ENCODE assay signal across 9 cellular contexts in genomic region chr14:69636718-69637480, GRCh38. TPM values are rescaled to one million over a fixed set of nuclear protein-coding genes. Genes with fewer than 3 reads are reported as not detected.
DNase-seq lines count a peak whose midpoint lies in the region; ATAC-seq, FAIRE-seq and TF ChIP-seq lines count a peak whose summit lies in the region.
"Had no signal": no experiment of that assay in that cellular context is flagged by ENCODE, and none has a peak within 500 bp of the region (broad histone marks: within the 10 kb centered on the region; RNA-seq: fewer than 3 reads in every experiment).

No MANE protein-coding gene starts in this region.

- H3K79me2 ChIP-seq in HepG2 (ENCODE audit: insufficient read depth, low read length) (peaks cover 16% of the 10 kb centered on the region), H1 (ENCODE audit: control insufficient read depth in 1 of 2, insufficient read depth in 2 of 2, low read length in 2 of 2) (no peaks in the 10 kb centered on the region)

- H3K9me3 Mint-ChIP-seq in neural crest cell (peaks cover 5% of the 10 kb centered on the region), mesothelial cell of epicardium (peaks cover 14% of the 10 kb centered on the region)

- no peaks in the 10 kb centered on the region for H3K23me2 ChIP-seq in H1 (ENCODE audit: low read depth, low read length)

- H4K8ac ChIP-seq in H1 (ENCODE audit: extremely low read depth, insufficient read depth, low read length) = no peak overlapping the region

- CTCF ChIA-PET in HepG2 (lab: Yijun Ruan, JAX; ENCODE audit: low intra/inter-chr PET ratio, low total read pairs) = no interaction called here
- CTCF ChIA-PET in H1 (lab: Charles Lee; ENCODE audit: partially characterized antibody) = interaction anchor here (0.6 to 3.7 kb wide), 14 partner anchors 12 to 1810 kb away, joined by 3 to 14 read pairs (median 3); no protein-coding TSS in a partner anchor

- TF ChIP-seq RAD21 in HepG2 (CRISPR knock-in tag; IDR thresholded peaks at IDR 0.05) = no peak
- TF ChIP-seq RAD21 in H1 (IDR thresholded peaks at IDR 0.05 in 1 of 2, conservative IDR thresholded peaks at IDR 0.05 in 1 of 2; ENCODE audit: low read depth in 2 of 2, low read length in 2 of 2) = no peak

- H3K27me3 Mint-ChIP-seq in neural crest cell (ENCODE audit: low read depth) (no peaks in the 10 kb centered on the region), mesothelial cell of epicardium (ENCODE audit: low read depth) (no peaks in the 10 kb centered on the region)

- H2AFZ ChIP-seq in HepG2 (ENCODE audit: low read length) (no peak overlapping the region), H1 (ENCODE audit: low read length) (no peak overlapping the region)

- H2BK120ac ChIP-seq in H1 (replicated peaks; ENCODE audit: low read depth, low read length) = peak overlapping the region; percentile 62

- H3K9me3 ChIP-seq in HepG2 (ENCODE audit: low read length) (peaks cover 8% of the 10 kb centered on the region), right lobe of liver (no peaks in the 10 kb centered on the region), H1 (ENCODE audit: insufficient read depth in 2 of 2, low read depth in 1 of 2, low read length in 1 of 2) (peaks cover 0 to 10% of the 10 kb centered on the region in 2 experiments; a peak in 3 of 4 replicates)

- no peak overlapping the region for H3K9ac ChIP-seq in HepG2 (ENCODE audit: insufficient read depth, low read depth, low read length)
- no peak overlapping the region for H3K9ac ChIP-seq in H1 (replicated peaks in 1 of 4; ENCODE audit: extremely low read depth in 1 of 4, low read depth in 3 of 4, low read length in 3 of 4)

- peak overlapping the region in 1 of 3 experiments; percentile 38; a peak in 1 of 6 replicates for H3K4me3 ChIP-seq in HepG2 (replicated peaks in 1 of 3; ENCODE audit: insufficient read depth in 1 of 3, low read depth in 2 of 3, low read length in 3 of 3)
- H3K4me3 ChIP-seq in right lobe of liver = no peak overlapping the region
- H3K4me3 ChIP-seq in H1 (ENCODE audit: extremely low read depth in 1 of 4, insufficient read depth in 2 of 4, low read depth in 3 of 4, low read length in 4 of 4) = no peak overlapping the region

- peak overlapping the region; percentile 48 for H2BK15ac ChIP-seq in H1 (ENCODE audit: low read length)

- peak overlapping the region; percentile 63 for H4K91ac ChIP-seq in H1 (replicated peaks; ENCODE audit: insufficient read length, low read length)

- no peaks in the 10 kb centered on the region for H3K36me3 ChIP-seq in HepG2 (replicated peaks in 1 of 2; ENCODE audit: control insufficient read depth in 1 of 2, insufficient read depth in 2 of 2, low read length in 2 of 2)
- H3K36me3 ChIP-seq in right lobe of liver = no peaks in the 10 kb centered on the region
- no peaks in the 10 kb centered on the region for H3K36me3 ChIP-seq in H1 (ENCODE audit: control insufficient read depth in 2 of 4, insufficient read depth in 4 of 4, low read length in 3 of 4)

- TF ChIP-seq CTCF in HepG2 (CRISPR knock-in tag; IDR thresholded peaks at IDR 0.05) = no peak
- TF ChIP-seq CTCF in right lobe of liver (IDR thresholded peaks at IDR 0.05) = no peak
- no peak for TF ChIP-seq CTCF in H1 (IDR thresholded peaks at IDR 0.05; ENCODE audit: control extremely low read depth in 1 of 3, insufficient read depth in 1 of 3, low read depth in 1 of 3, low read length in 3 of 3)
- TF ChIP-seq CTCF in neural crest cell (conservative IDR thresholded peaks at IDR 0.05) = no peak
- no peak for TF ChIP-seq CTCF in mesothelial cell of epicardium (IDR thresholded peaks at IDR 0.05; ENCODE audit: unreplicated experiment)

- H3K4me3 Mint-ChIP-seq in neural crest cell (no peak overlapping the region), mesothelial cell of epicardium (no peak overlapping the region)

- peak overlapping the region; percentile 24 for H2BK20ac ChIP-seq in H1 (ENCODE audit: low read length)

- peak overlapping the region; percentile 38 for H4K5ac ChIP-seq in H1 (ENCODE audit: insufficient read length, low read depth, low read length)

- peak overlapping the region; percentile 61 for H3K4me2 ChIP-seq in HepG2 (ENCODE audit: low read depth, low read length)
- H3K4me2 ChIP-seq in H1 (ENCODE audit: insufficient read depth in 1 of 2, low read depth in 2 of 2, low read length in 2 of 2) = peak overlapping the region in 1 of 2 experiments; percentile 57; a peak in 1 of 4 replicates

- no peaks in the 10 kb centered on the region for H4K20me1 ChIP-seq in HepG2 (ENCODE audit: insufficient read depth, low read length)
- no peaks in the 10 kb centered on the region for H4K20me1 ChIP-seq in H1 (replicated peaks in 1 of 2; ENCODE audit: control insufficient read depth in 1 of 2, insufficient read depth in 2 of 2, low read length in 2 of 2)

- peak overlapping the region; percentile 86; the same call in 1 of the 2 replicates for H2AK5ac ChIP-seq in H1 (ENCODE audit: low read depth, low read length)

- H3K36me3 Mint-ChIP-seq in neural crest cell (ENCODE audit: low read depth) (peaks cover 5% of the 10 kb centered on the region), mesothelial cell of epicardium (peaks cover 14% of the 10 kb centered on the region)

- WGBS in HepG2 (ENCODE audit: low lambda C conversion rate) = 83% methylated on average over 7 of the region's 7 CpGs
- 70% methylated on average over 6 of the region's 7 CpGs for WGBS in right lobe of liver (ENCODE audit: insufficient coverage, low coverage, low lambda C conversion rate, missing lambda C conversion rate)
- 83% methylated on average over 7 of the region's 7 CpGs; no CpG with 5 or more reads in 1 of the 2 experiments for WGBS in H1 (ENCODE audit: extremely low coverage in 1 of 2, insufficient coverage in 1 of 2, insufficient read length in 1 of 2, insufficient replicate concordance in 2 of 2, low coverage in 1 of 2, low lambda C conversion rate in 2 of 2, missing lambda C conversion rate in 1 of 2), 2 experiments

- no peak for DNase-seq in HepG2 (ENCODE audit: low spot score)
- no peak for DNase-seq in right lobe of liver
- no peak for DNase-seq in H1 (ENCODE audit: low read depth in 1 of 2, low spot score in 2 of 2)
- no peak for DNase-seq in neural crest cell (ENCODE audit: low read depth, low spot score)
- no peak for DNase-seq in NOMO-1 treated with dmso at 0.1 percent for 144 hours (lab: John Stamatoyannopoulos, UW; ENCODE audit: unreplicated experiment)
- no peak for DNase-seq in GDM1 (lab: John Stamatoyannopoulos, UW)
- DNase-seq in mesothelial cell of epicardium (ENCODE audit: low spot score in 2 of 2, unreplicated experiment in 2 of 2) = no peak
- DNase-seq: foreskin melanocyte had no signal

- peak overlapping the region; percentile 56; the same call in 1 of the 2 replicates for H2BK12ac ChIP-seq in H1 (ENCODE audit: low read depth, low read length)

- in situ Hi-C loops in HepG2 (cut with HindIII; ENCODE audit: extremely low pct_ligation_motif_present, low pct_unique_long_range_greater_than_20kb) = no loop called here

- intact Hi-C loops in HepG2 (cut with micrococcal nuclease; ENCODE audit: unreplicated experiment) (loop anchor here (1.0 kb wide), 1 partner anchor 25 kb away; no protein-coding TSS in a partner anchor), right lobe of liver (cut with DNase I) (no loop called here)

- H3K4me1 ChIP-seq in HepG2 (ENCODE audit: insufficient read depth, low read length) (peaks cover 79% of the 10 kb centered on the region), right lobe of liver (peaks cover 0 to 50% (median 17%) of the 10 kb centered on the region in 4 donors), H1 (replicated peaks in 1 of 4; ENCODE audit: control insufficient read depth in 3 of 4, insufficient read depth in 4 of 4, low read length in 3 of 4) (peaks cover 24 to 39% (median 30%) of the 10 kb centered on the region in 4 experiments)

- H3K4me1 Mint-ChIP-seq in neural crest cell = peaks cover 60% of the 10 kb centered on the region
- H3K4me1 Mint-ChIP-seq in mesothelial cell of epicardium = peaks cover 40% of the 10 kb centered on the region

- TF ChIP-seq EP300 in HepG2 (IDR thresholded peaks at IDR 0.05; ENCODE audit: low read depth in 2 of 2, low read length in 2 of 2) (no peak), HepG2 (CRISPR knock-in tag; IDR thresholded peaks at IDR 0.05; ENCODE audit: borderline replicate concordance) (no peak), H1 (IDR thresholded peaks at IDR 0.05; ENCODE audit: borderline replicate concordance in 1 of 2, low read depth in 2 of 2, low read length in 2 of 2) (no peak)

- H3K27ac ChIP-seq in HepG2 (ENCODE audit: extremely low read length, insufficient read depth, low read length) (no peak overlapping the region), right lobe of liver (peak overlapping the region in 1 of 3 donors; percentile 75), H1 (ENCODE audit: low read depth, low read length) (no peak overlapping the region)

- ATAC-seq in HepG2 (no peak; the same call in 2 of the 3 replicates), right lobe of liver (no peak), GM18517 (IDR thresholded peaks at IDR 0.05; ENCODE audit: unreplicated experiment) (no peak)

- FAIRE-seq in HepG2 (lab: Jason Lieb, UNC) (no peak), H1 (lab: Jason Lieb, UNC) (no peak)

- POLR2A ChIA-PET in HepG2 (lab: Yijun Ruan, JAX) = interaction anchor here (0.8 to 3.4 kb wide), 4 partner anchors 12 to 77 kb away, joined by 3 to 19 read pairs (median 4); no protein-coding TSS in a partner anchor
- POLR2A ChIA-PET in H1 (lab: Charles Lee; ENCODE audit: partially characterized antibody) = interaction anchor here (0.8 to 1.1 kb wide), 4 partner anchors 16 to 130 kb away, joined by 3 read pairs; partner anchors contain the start of gene SRSF5

- peak overlapping the region; percentile 71 for H3K4ac ChIP-seq in H1 (replicated peaks; ENCODE audit: insufficient read length, low read depth, low read length)

- H3K23ac ChIP-seq in H1 (ENCODE audit: insufficient read length) = no peak overlapping the region

- H3K79me1 ChIP-seq in H1 (ENCODE audit: low read depth, low read length) = peaks cover 3% of the 10 kb centered on the region; the same call in 1 of the 2 replicates

- no peak for TF ChIP-seq POLR2A in HepG2 (IDR thresholded peaks at IDR 0.05; ENCODE audit: insufficient read depth in 1 of 2, low read depth in 2 of 2, low read length in 2 of 2)
- TF ChIP-seq POLR2A in right lobe of liver (IDR thresholded peaks at IDR 0.05) = no peak
- TF ChIP-seq POLR2A in H1 (IDR thresholded peaks at IDR 0.05; ENCODE audit: control extremely low read depth in 1 of 2, low read depth in 2 of 2, low read length in 2 of 2) = no peak

- no TSS peak for BruUV-seq in HepG2 (replicated peaks; lab: Mats Ljungman, UMichigan)

- H3K56ac ChIP-seq in H1 (replicated peaks; ENCODE audit: insufficient read length, low read depth, low read length) = no peak overlapping the region

- peak overlapping the region; percentile 91 for H3K27ac Mint-ChIP-seq in neural crest cell (ENCODE audit: unreplicated experiment)
- no peak overlapping the region for H3K27ac Mint-ChIP-seq in mesothelial cell of epicardium

- H2BK5ac ChIP-seq in H1 (ENCODE audit: low read depth, low read length) = peak overlapping the region; percentile 27; the same call in 1 of the 2 replicates

- H3K14ac ChIP-seq in H1 (ENCODE audit: insufficient read length) = no peak overlapping the region

- H3K27me3 ChIP-seq in HepG2 (ENCODE audit: control insufficient read depth in 1 of 2, insufficient read depth in 2 of 2, low read length in 2 of 2) (no peaks in the 10 kb centered on the region), right lobe of liver (no peaks in the 10 kb centered on the region), H1 (replicated peaks in 1 of 4; ENCODE audit: control insufficient read depth in 3 of 4, extremely low read depth in 1 of 4, insufficient read depth in 3 of 4, low read length in 3 of 4) (no peaks in the 10 kb centered on the region)

- peak overlapping the region; percentile 68 for H3K18ac ChIP-seq in H1 (ENCODE audit: extremely low read depth, low read length)

RNA-seq across cellular contexts. Expression of gene SUSD6, which starts 25.5 kb away (rescaled TPM):
- total RNA-seq in HepG2 (2016; rRNA removed; fragmentation: Illumina TruSeq; extraction: Trizol) (4.8 and 7.2 TPM in 2 replicates), right lobe of liver (10 to 100 TPM in 5 of 6 experiments, 1 to 10 TPM in 1; 9.6 to 17.4 (median 12.5) TPM), neural crest cell (12.9 and 13.7 TPM in 2 replicates), mesothelial cell of epicardium (34.7 to 37.3 TPM (median 35.3 TPM) in 3 replicates)
- total RNA-seq in HepG2 (2016; cell fraction: cytosol; rRNA removed; fragmentation: Illumina TruSeq; extraction: Trizol; ENCODE audit: low read depth) = 0.53 and 0.71 TPM in 2 replicates
- 3.7 and 7.0 TPM in 2 replicates for total RNA-seq in HepG2 (2016; cell fraction: insoluble cytoplasmic fraction; rRNA removed; fragmentation: Illumina TruSeq; extraction: Trizol)
- 2.4 and 2.6 TPM in 2 replicates for total RNA-seq in HepG2 (2016; cell fraction: membrane; rRNA removed; fragmentation: Illumina TruSeq; extraction: Trizol)
- 11.6 and 12.8 TPM in 2 replicates for total RNA-seq in HepG2 (2016; cell fraction: nucleus; rRNA removed; fragmentation: Illumina TruSeq; extraction: Trizol)
- polyA plus RNA-seq in HepG2 (2011; rRNA removed) (7.4 and 9.4 TPM in 2 replicates), H1 (2011; rRNA removed) (2.9 and 3.0 TPM in 2 replicates)
- 3.9 and 4.6 TPM in 2 replicates for polyA plus RNA-seq in HepG2 (2011; cell fraction: cytosol; rRNA removed)
- 17.5 and 19.4 TPM in 2 replicates for polyA plus RNA-seq in HepG2 (2011; cell fraction: nucleus; rRNA removed)
- polyA plus RNA-seq in HepG2 (2012) = 5.8 and 6.9 TPM in 2 replicates
- 0.43 and 0.46 TPM in 2 replicates for polyA plus RNA-seq in HepG2 (2016; cell fraction: cytosol; fragmentation: Illumina TruSeq; extraction: Trizol; ENCODE audit: low read depth)
- polyA plus RNA-seq in HepG2 (2016; cell fraction: insoluble cytoplasmic fraction; fragmentation: Illumina TruSeq; extraction: Trizol; ENCODE audit: low read depth) = 3.1 and 3.3 TPM in 2 replicates
- polyA plus RNA-seq in HepG2 (2016; cell fraction: membrane; fragmentation: Illumina TruSeq; extraction: Trizol; ENCODE audit: low read depth) = 0.96 and 1.2 TPM in 2 replicates
- 14.7 and 15.5 TPM in 2 replicates for polyA plus RNA-seq in HepG2 (2016; cell fraction: nucleus; fragmentation: Illumina TruSeq; extraction: Trizol; ENCODE audit: insufficient read depth, low read depth)
- polyA minus RNA-seq in HepG2 (2011; rRNA and poly(A)+ RNA removed; ENCODE audit: low replicate concordance) = 7.6 and 16.1 TPM in 2 replicates
- 5.3 and 6.9 TPM in 2 replicates for polyA minus RNA-seq in HepG2 (2011; cell fraction: cytosol; rRNA and poly(A)+ RNA removed)
- polyA minus RNA-seq in HepG2 (2011; cell fraction: nucleus; rRNA and poly(A)+ RNA removed) = 12.5 and 13.1 TPM in 2 replicates
- total RNA-seq in H1 (2021; fragmentation: NEBNext Ultra II Directional; extraction: Animal tissue kit (Norgen Biotek cat#: 25700)) = 3.8 and 5.1 TPM in 2 replicates
- polyA plus RNA-seq in H1 (2011; cell fraction: cytosol; rRNA removed) = 2.6 TPM
- polyA plus RNA-seq in H1 (2011; cell fraction: nucleus; rRNA removed) = 6.3 TPM
- polyA plus RNA-seq in H1 (2012, experiment 1 of 2) = 3.2 to 5.3 TPM (median 4.4 TPM) in 4 replicates
- 3.6 TPM for polyA plus RNA-seq in H1 (2012, experiment 2 of 2)
- polyA plus RNA-seq in H1 (2013, experiment 1 of 2) = 2.8 TPM
- 3.2 TPM for polyA plus RNA-seq in H1 (2013, experiment 2 of 2)
- polyA minus RNA-seq in H1 (2011; rRNA and poly(A)+ RNA removed) = 4.4 and 5.8 TPM in 2 replicates
- polyA minus RNA-seq in H1 (2011; cell fraction: cytosol; rRNA and poly(A)+ RNA removed) = 4.8 TPM
- 5.9 TPM for polyA minus RNA-seq in H1 (2011; cell fraction: nucleus; rRNA and poly(A)+ RNA removed)

Comparison
In these comparisons a context has a peak if more than half of its experiments do, and no peak if none do; other contexts are left out.
1. Of the 41 proteins assayed by ChIP-seq in both HepG2 and H1: peak only in HepG2: none; only in H1: KDM1A; in both: none; in neither: 40.